In the genomic region with DNA sequence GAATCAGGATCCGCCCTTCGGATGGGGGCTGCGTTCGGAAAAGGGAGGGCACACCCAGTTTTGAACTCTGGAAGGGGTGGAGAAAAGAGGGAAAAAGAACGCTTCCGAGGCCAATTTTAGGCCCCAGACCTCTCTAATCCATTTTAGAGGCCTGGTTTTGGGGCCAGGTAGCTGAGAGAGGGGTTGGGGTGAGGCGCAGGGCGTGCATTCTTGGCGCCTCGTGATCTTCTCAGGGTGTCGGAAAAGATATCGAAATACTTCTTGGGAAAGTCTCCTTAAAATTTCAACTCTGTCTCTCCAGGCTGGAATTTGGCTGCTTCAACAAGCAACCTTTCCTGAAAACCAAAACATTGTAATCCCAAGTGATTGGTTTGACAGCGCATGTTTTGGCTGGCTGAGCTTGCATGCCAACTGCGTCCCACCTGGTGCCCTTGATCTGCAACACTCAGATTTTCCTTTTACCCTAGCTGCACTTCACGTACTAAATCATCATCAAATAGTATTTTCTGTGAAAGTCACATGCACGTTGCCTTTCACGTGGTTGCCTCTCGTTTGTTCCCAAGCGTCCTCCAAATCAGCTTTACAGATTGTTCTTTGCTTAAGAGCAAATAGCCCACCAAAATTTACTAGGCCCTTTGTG, we compare ENCODE assay signal across 1 cellular context.
TF ChIP-seq lines count a peak whose summit lies in the region.

No MANE protein-coding gene starts in this region.

TF ChIP-seq in K562, 482 proteins besides CTCF, POLR2A, EP300 and RAD21 (continued from another document):
- TF ChIP-seq, protein P1, sequence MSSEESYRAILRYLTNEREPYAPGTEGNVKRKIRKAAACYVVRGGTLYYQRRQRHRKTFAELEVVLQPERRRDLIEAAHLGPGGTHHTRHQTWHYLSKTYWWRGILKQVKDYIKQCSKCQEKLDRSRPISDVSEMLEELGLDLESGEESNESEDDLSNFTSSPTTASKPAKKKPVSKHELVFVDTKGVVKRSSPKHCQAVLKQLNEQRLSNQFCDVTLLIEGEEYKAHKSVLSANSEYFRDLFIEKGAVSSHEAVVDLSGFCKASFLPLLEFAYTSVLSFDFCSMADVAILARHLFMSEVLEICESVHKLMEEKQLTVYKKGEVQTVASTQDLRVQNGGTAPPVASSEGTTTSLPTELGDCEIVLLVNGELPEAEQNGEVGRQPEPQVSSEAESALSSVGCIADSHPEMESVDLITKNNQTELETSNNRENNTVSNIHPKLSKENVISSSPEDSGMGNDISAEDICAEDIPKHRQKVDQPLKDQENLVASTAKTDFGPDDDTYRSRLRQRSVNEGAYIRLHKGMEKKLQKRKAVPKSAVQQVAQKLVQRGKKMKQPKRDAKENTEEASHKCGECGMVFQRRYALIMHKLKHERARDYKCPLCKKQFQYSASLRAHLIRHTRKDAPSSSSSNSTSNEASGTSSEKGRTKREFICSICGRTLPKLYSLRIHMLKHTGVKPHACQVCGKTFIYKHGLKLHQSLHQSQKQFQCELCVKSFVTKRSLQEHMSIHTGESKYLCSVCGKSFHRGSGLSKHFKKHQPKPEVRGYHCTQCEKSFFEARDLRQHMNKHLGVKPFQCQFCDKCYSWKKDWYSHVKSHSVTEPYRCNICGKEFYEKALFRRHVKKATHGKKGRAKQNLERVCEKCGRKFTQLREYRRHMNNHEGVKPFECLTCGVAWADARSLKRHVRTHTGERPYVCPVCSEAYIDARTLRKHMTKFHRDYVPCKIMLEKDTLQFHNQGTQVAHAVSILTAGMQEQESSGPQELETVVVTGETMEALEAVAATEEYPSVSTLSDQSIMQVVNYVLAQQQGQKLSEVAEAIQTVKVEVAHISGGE (CRISPR knock-in tag; IDR thresholded peaks at IDR 0.05): no peak; a peak in 2 of 6 replicates
- TF ChIP-seq ZNF23 (CRISPR knock-in tag; IDR thresholded peaks at IDR 0.05) (no peak), ZNF589 (CRISPR knock-in tag; IDR thresholded peaks at IDR 0.05; ENCODE audit: low read depth) (peak; percentile 92), ZNF644 (tag; IDR thresholded peaks at IDR 0.05; ENCODE audit: low read depth) (no peak), ID3 (CRISPR knock-in tag; IDR thresholded peaks at IDR 0.05) (0 out of 2 replicates have a peak, but pooled peaks have one; percentile 38), ID3 (tag; IDR thresholded peaks at IDR 0.05) (peak; percentile 58; the same call in 1 of the 2 replicates), ZKSCAN8 (CRISPR knock-in tag; IDR thresholded peaks at IDR 0.05) (no peak), KDM5B (IDR thresholded peaks at IDR 0.05; ENCODE audit: insufficient replicate concordance, low read depth, low read length) (peak; percentile 32), MAX (CRISPR knock-in tag; IDR thresholded peaks at IDR 0.05) (peak; percentile 34; the same call in 1 of the 2 replicates), ZNF592 (IDR thresholded peaks at IDR 0.05) (peak; percentile 91), NFRKB (IDR thresholded peaks at IDR 0.05; ENCODE audit: low read depth) (peak; percentile 62; the same call in 1 of the 2 replicates), MIER1 (IDR thresholded peaks at IDR 0.05; ENCODE audit: low read depth) (0 out of 2 replicates have a peak, but pooled peaks have one; percentile 37), ZNF224 (CRISPR knock-in tag; IDR thresholded peaks at IDR 0.05) (no peak), SP1 (CRISPR knock-in tag; IDR thresholded peaks at IDR 0.05) (peak; percentile 10), SMAD4 (CRISPR knock-in tag; conservative IDR thresholded peaks at IDR 0.05) (peak; percentile 63; the same call in 1 of the 2 replicates), HES1 (IDR thresholded peaks at IDR 0.05; ENCODE audit: low read depth) (0 out of 2 replicates have a peak, but pooled peaks have one; percentile 2), TCFL5 (CRISPR knock-in tag; conservative IDR thresholded peaks at IDR 0.05) (0 out of 2 replicates have a peak, but pooled peaks have one; percentile 4), RAD51 (IDR thresholded peaks at IDR 0.05; ENCODE audit: borderline replicate concordance, low read depth) (0 out of 2 replicates have a peak, but pooled peaks have one; percentile 35), ETV1 (tag; conservative IDR thresholded peaks at IDR 0.05; ENCODE audit: low read depth) (no peak), NRF1 (conservative IDR thresholded peaks at IDR 0.05 in 1 of 2, IDR thresholded peaks at IDR 0.05 in 1 of 2) (peak; percentile 46 to 61), NFIC (IDR thresholded peaks at IDR 0.05) (peak; percentile 24; the same call in 1 of the 2 replicates)
- TF ChIP-seq, protein P2, sequence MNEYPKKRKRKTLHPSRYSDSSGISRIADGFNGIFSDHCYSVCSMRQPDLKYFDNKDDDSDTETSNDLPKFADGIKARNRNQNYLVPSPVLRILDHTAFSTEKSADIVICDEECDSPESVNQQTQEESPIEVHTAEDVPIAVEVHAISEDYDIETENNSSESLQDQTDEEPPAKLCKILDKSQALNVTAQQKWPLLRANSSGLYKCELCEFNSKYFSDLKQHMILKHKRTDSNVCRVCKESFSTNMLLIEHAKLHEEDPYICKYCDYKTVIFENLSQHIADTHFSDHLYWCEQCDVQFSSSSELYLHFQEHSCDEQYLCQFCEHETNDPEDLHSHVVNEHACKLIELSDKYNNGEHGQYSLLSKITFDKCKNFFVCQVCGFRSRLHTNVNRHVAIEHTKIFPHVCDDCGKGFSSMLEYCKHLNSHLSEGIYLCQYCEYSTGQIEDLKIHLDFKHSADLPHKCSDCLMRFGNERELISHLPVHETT (CRISPR knock-in tag; conservative IDR thresholded peaks at IDR 0.05 in 1 of 2, IDR thresholded peaks at IDR 0.05 in 1 of 2): peak in 1 of 2 experiments; percentile 59; a peak in 2 of 4 replicates
- TF ChIP-seq, protein P3, sequence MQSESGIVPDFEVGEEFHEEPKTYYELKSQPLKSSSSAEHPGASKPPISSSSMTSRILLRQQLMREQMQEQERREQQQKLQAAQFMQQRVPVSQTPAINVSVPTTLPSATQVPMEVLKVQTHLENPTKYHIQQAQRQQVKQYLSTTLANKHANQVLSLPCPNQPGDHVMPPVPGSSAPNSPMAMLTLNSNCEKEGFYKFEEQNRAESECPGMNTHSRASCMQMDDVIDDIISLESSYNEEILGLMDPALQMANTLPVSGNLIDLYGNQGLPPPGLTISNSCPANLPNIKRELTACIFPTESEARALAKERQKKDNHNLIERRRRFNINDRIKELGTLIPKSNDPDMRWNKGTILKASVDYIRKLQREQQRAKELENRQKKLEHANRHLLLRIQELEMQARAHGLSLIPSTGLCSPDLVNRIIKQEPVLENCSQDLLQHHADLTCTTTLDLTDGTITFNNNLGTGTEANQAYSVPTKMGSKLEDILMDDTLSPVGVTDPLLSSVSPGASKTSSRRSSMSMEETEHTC (IDR thresholded peaks at IDR 0.05): peak; percentile 14; the same call in 1 of the 2 replicates
